In the genomic region with DNA sequence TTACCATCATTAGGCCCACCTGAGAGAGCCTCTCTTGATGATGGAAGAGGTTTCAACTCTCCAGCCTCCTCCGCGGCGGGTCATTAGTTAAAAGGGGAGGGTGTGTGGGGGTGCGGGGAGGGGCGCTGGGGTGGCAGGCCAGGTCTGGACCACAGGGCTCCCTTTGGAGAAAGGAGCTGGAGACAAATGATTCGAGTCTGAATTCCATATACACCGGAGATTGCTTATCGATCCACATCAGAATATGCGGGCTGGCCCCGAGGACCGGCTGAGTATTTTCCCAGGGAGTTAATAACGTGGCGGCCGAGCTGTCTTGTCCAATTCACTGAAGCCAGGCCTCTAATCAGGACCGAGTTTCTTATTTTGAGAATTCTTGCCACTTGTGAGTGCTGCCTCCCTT, we compare ENCODE assay signal across 33 cellular contexts.
"Had no signal": no experiment of that assay in that cellular context is flagged by ENCODE, and none has a peak within 500 bp of the region (broad histone marks: within the 10 kb centered on the region; RNA-seq: fewer than 3 reads in every experiment).

No MANE protein-coding gene starts in this region.

- DNase-seq: Karpas-422, Kasumi-1, MG63, MM.1S, MV-4-11, NCI-H1048, NCI-H1092, NCI-H1092 treated with DMSO at 0.1 percent for 48 hours, NCI-H1105, NCI-H1105 treated with DMSO at 0.1 percent for 48 hours, NCI-H1417, NCI-H1417 treated with DMSO at 0.1 percent for 48 hours, NCI-H1436, NCI-H1436 treated with DMSO at 0.1 percent for 48 hours, NCI-H146, NCI-H1694, NCI-H1694 treated with DMSO at 0.1 percent for 48 hours, NCI-H187, NCI-H187 treated with DMSO at 0.1 percent for 48 hours, NCI-H1930, NCI-H2029, NCI-H2029 treated with DMSO at 0.1 percent for 48 hours, NCI-H2081, NCI-H2081 treated with DMSO at 0.1 percent for 48 hours, NCI-H2107, NCI-H2171, NCI-H2171 treated with DMSO at 0.1 percent for 48 hours, NCI-H2227 treated with DMSO at 0.1 percent for 48 hours, NCI-H226, NCI-H345, NCI-H446, NCI-H446 treated with DMSO at 0.1 percent for 48 hours, NCI-H510A had no signal
